22 cellular contexts compared by ENCODE assay signal in genomic region chr1:218673170-218673569, GRCh38.
"Had no signal": no experiment of that assay in that cellular context is flagged by ENCODE, and none has a peak within 500 bp of the region (broad histone marks: within the 10 kb centered on the region; RNA-seq: fewer than 3 reads in every experiment).

No MANE protein-coding gene starts in this region.

- H3K4me1 Mint-ChIP-seq: activated B cell treated with CpG ODN at 0.5 μM for 24 hours; activated CD4-positive, alpha-beta memory T cell treated with anti-CD3 and anti-CD28 coated beads, Interleukin-2, amount 10 ng/mL, durations not matched to agents 7 days and 5 days; activated CD8-positive, alpha-beta memory T cell treated with anti-CD3 and anti-CD28 coated beads, Interleukin-2, amount 10 ng/mL, durations not matched to agents 7 days and 5 days; activated naive CD8-positive, alpha-beta T cell treated with anti-CD3 and anti-CD28 coated beads for 36 hours; central memory CD8-positive, alpha-beta T cell; naive thymus-derived CD8-positive, alpha-beta T cell; stimulated activated effector memory CD8-positive, alpha-beta T cell treated with anti-CD3 and anti-CD28 coated beads, Interleukin-12 subunit alpha, Interleukin-12 subunit beta, amount 100 ng/mL, for 72 hours had no signal

- H3K4me1 ChIP-seq: body of pancreas, pancreas had no signal

- H3K36me3 ChIP-seq: left ventricle myocardium inferior, pancreas, stomach had no signal

- H3K27me3 Mint-ChIP-seq: activated CD4-positive, alpha-beta memory T cell treated with anti-CD3 and anti-CD28 coated beads, Interleukin-2, amount 10 ng/mL, durations not matched to agents 7 days and 5 days; activated CD8-positive, alpha-beta memory T cell treated with anti-CD3 and anti-CD28 coated beads, Interleukin-2, amount 10 ng/mL, durations not matched to agents 7 days and 5 days; activated naive CD8-positive, alpha-beta T cell treated with anti-CD3 and anti-CD28 coated beads for 36 hours; central memory CD8-positive, alpha-beta T cell had no signal

- H3K27ac ChIP-seq: body of pancreas, coronary artery, pancreas, stomach had no signal

- H3K4me3 ChIP-seq: body of pancreas, coronary artery, left ventricle myocardium inferior, pancreas, smooth muscle cell, stomach had no signal

- H3K27me3 ChIP-seq: body of pancreas, pancreas, stomach had no signal

- DNase-seq: activated B cell treated with CpG ODN at 0.5 μM for 24 hours; activated CD4-positive, alpha-beta memory T cell treated with anti-CD3 and anti-CD28 coated beads, Interleukin-2, amount 10 ng/mL, durations not matched to agents 7 days and 5 days; activated CD4-positive, alpha-beta T cell treated with anti-CD3 and anti-CD28 coated beads for 4 hours; activated CD8-positive, alpha-beta memory T cell treated with anti-CD3 and anti-CD28 coated beads, Interleukin-2, amount 10 ng/mL, durations not matched to agents 7 days and 5 days; activated naive CD8-positive, alpha-beta T cell treated with anti-CD3 and anti-CD28 coated beads for 36 hours; amygdala; body of pancreas; erythroblast; hypothalamus; kidney; left ventricle myocardium inferior; naive thymus-derived CD8-positive, alpha-beta T cell; pancreas; stimulated activated CD4-positive, alpha-beta T cell treated with anti-CD3 and anti-CD28 coated beads, Interleukin-4, amount 100 ng/mL, for 1 hour; stomach; T-helper 9 cell had no signal

- H3K27ac Mint-ChIP-seq: activated B cell treated with CpG ODN at 0.5 μM for 24 hours; activated CD4-positive, alpha-beta memory T cell treated with anti-CD3 and anti-CD28 coated beads, Interleukin-2, amount 10 ng/mL, durations not matched to agents 7 days and 5 days; activated CD8-positive, alpha-beta memory T cell treated with anti-CD3 and anti-CD28 coated beads, Interleukin-2, amount 10 ng/mL, durations not matched to agents 7 days and 5 days; activated naive CD8-positive, alpha-beta T cell treated with anti-CD3 and anti-CD28 coated beads for 36 hours; naive thymus-derived CD8-positive, alpha-beta T cell; stimulated activated effector memory CD8-positive, alpha-beta T cell treated with anti-CD3 and anti-CD28 coated beads, Interleukin-12 subunit alpha, Interleukin-12 subunit beta, amount 100 ng/mL, for 72 hours; type B pancreatic cell had no signal

- H3K4me3 Mint-ChIP-seq: activated B cell treated with CpG ODN at 0.5 μM for 24 hours; activated CD4-positive, alpha-beta memory T cell treated with anti-CD3 and anti-CD28 coated beads, Interleukin-2, amount 10 ng/mL, durations not matched to agents 7 days and 5 days; activated CD8-positive, alpha-beta memory T cell treated with anti-CD3 and anti-CD28 coated beads, Interleukin-2, amount 10 ng/mL, durations not matched to agents 7 days and 5 days; activated naive CD8-positive, alpha-beta T cell treated with anti-CD3 and anti-CD28 coated beads for 36 hours; central memory CD8-positive, alpha-beta T cell; naive thymus-derived CD8-positive, alpha-beta T cell; stimulated activated effector memory CD8-positive, alpha-beta T cell treated with anti-CD3 and anti-CD28 coated beads, Interleukin-12 subunit alpha, Interleukin-12 subunit beta, amount 100 ng/mL, for 72 hours; type B pancreatic cell had no signal

- ATAC-seq: activated CD8-positive, alpha-beta memory T cell treated with anti-CD3 and anti-CD28 coated beads, Interleukin-2, amount 10 ng/mL, durations not matched to agents 7 days and 5 days; body of pancreas; naive thymus-derived CD8-positive, alpha-beta T cell; pancreas; sciatic nerve; stimulated activated effector memory CD8-positive, alpha-beta T cell treated with anti-CD3 and anti-CD28 coated beads, Interleukin-12 subunit alpha, Interleukin-12 subunit beta, amount 100 ng/mL, for 72 hours had no signal

- H3K9me3 Mint-ChIP-seq: activated CD4-positive, alpha-beta memory T cell treated with anti-CD3 and anti-CD28 coated beads, Interleukin-2, amount 10 ng/mL, durations not matched to agents 7 days and 5 days; type B pancreatic cell had no signal

- H3K4me2 ChIP-seq: smooth muscle cell had no signal

- H3K9me3 ChIP-seq: body of pancreas, pancreas, stomach had no signal

- H3K36me3 Mint-ChIP-seq: activated CD8-positive, alpha-beta memory T cell treated with anti-CD3 and anti-CD28 coated beads, Interleukin-2, amount 10 ng/mL, durations not matched to agents 7 days and 5 days; activated naive CD8-positive, alpha-beta T cell treated with anti-CD3 and anti-CD28 coated beads for 36 hours; stimulated activated effector memory CD8-positive, alpha-beta T cell treated with anti-CD3 and anti-CD28 coated beads, Interleukin-12 subunit alpha, Interleukin-12 subunit beta, amount 100 ng/mL, for 72 hours; type B pancreatic cell had no signal
